Comparison of ENCODE assay signal across 26 cellular contexts in genomic region chr7:22658031-22658430, GRCh38.
"Had no signal": no experiment of that assay in that cellular context is flagged by ENCODE, and none has a peak within 500 bp of the region (broad histone marks: within the 10 kb centered on the region; RNA-seq: fewer than 3 reads in every experiment).

No MANE protein-coding gene starts in this region.

- H3K36me3 Mint-ChIP-seq: activated CD4-positive, alpha-beta memory T cell treated with anti-CD3 and anti-CD28 coated beads for 36 hours; activated naive CD8-positive, alpha-beta T cell had no signal

- H3K9me3 Mint-ChIP-seq: activated CD4-positive, alpha-beta memory T cell treated with anti-CD3 and anti-CD28 coated beads for 36 hours; activated CD4-positive, alpha-beta T cell treated with anti-CD3 and anti-CD28 coated beads, Interleukin-2, amount 10 ng/mL, durations not matched to agents 7 days and 5 days; activated naive CD4-positive, alpha-beta T cell treated with anti-CD3 and anti-CD28 coated beads for 36 hours; activated T-helper 17 cell treated with anti-CD3 and anti-CD28 coated beads, Interleukin-2, amount 50 U/mL, for 72 hours had no signal

- DNase-seq: activated CD4-positive, alpha-beta memory T cell treated with anti-CD3 and anti-CD28 coated beads for 36 hours; activated CD4-positive, CD25-positive, alpha-beta regulatory T cell; activated CD8-positive, alpha-beta memory T cell treated with anti-CD3 and anti-CD28 coated beads for 24 hours; activated gamma-delta T cell; activated T-cell treated with anti-CD3 and anti-CD28 coated beads, Interleukin-2, amount 50 U/mL, for 48 hours; adrenal gland; anterior cingulate cortex; NCI-H1092; NCI-H1417; NCI-H1694; NCI-H2029; NCI-H2107; NCI-H2171 treated with DMSO at 0.1 percent for 48 hours; NCI-H345; NCI-H510A; NCI-H526 treated with DMSO at 0.1 percent for 48 hours; NCI-H82; Peyer's patch; SHP77 treated with DMSO at 0.1 percent for 48 hours; T-helper 17 cell; T-helper 9 cell had no signal

- H3K4me3 Mint-ChIP-seq: activated CD4-positive, alpha-beta memory T cell treated with anti-CD3 and anti-CD28 coated beads for 36 hours; activated CD4-positive, alpha-beta T cell treated with anti-CD3 and anti-CD28 coated beads, Interleukin-2, amount 10 ng/mL, durations not matched to agents 7 days and 5 days; activated naive CD4-positive, alpha-beta T cell treated with anti-CD3 and anti-CD28 coated beads for 36 hours; activated naive CD8-positive, alpha-beta T cell; activated T-helper 17 cell treated with anti-CD3 and anti-CD28 coated beads, Interleukin-2, amount 50 U/mL, for 72 hours had no signal

- H3K27me3 ChIP-seq: adrenal gland, Peyer's patch had no signal

- H3K4me3 ChIP-seq: adrenal gland, Peyer's patch had no signal

- H3K4me2 ChIP-seq: KMS-11 had no signal

- H3K27ac ChIP-seq: adrenal gland, KMS-11, Peyer's patch had no signal

- ATAC-seq: activated T-helper 17 cell treated with anti-CD3 and anti-CD28 coated beads, Interleukin-2, amount 50 U/mL, for 72 hours; T-helper 17 cell had no signal

- H3K9me3 ChIP-seq: adrenal gland, Peyer's patch had no signal

- H3K36me3 ChIP-seq: adrenal gland, Peyer's patch had no signal

- H3K27ac Mint-ChIP-seq: activated CD4-positive, alpha-beta memory T cell treated with anti-CD3 and anti-CD28 coated beads for 36 hours; activated CD4-positive, alpha-beta T cell treated with anti-CD3 and anti-CD28 coated beads, Interleukin-2, amount 10 ng/mL, durations not matched to agents 7 days and 5 days; activated naive CD4-positive, alpha-beta T cell treated with anti-CD3 and anti-CD28 coated beads for 36 hours; activated naive CD8-positive, alpha-beta T cell; activated T-helper 17 cell treated with anti-CD3 and anti-CD28 coated beads, Interleukin-2, amount 50 U/mL, for 72 hours; T-helper 17 cell had no signal

- H3K4me1 ChIP-seq: adrenal gland, Peyer's patch had no signal

- H3K9ac ChIP-seq: KMS-11 had no signal
